15 cellular contexts compared by ENCODE assay signal in the genomic region with DNA sequence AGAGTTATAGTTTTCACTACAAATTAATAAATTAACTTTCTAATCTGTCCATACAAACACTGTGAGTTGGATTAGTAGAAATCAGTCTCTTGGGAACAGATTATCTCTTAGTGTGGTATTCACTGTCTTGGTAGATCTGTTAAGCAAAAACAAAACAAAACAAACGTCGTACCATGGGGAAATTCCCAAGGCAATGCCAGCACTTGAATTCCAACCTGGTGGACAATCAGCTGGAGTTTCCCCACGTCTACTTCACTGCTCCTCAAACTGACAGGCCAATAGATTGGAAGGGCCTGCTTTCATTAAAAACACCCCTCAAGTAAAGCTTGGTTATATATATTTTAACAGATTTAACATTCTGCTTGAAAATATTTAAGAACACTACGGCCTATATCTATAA. TPM values are rescaled to one million over a fixed set of nuclear protein-coding genes. Genes with fewer than 3 reads are reported as not detected.
A peak's percentile ranks its signal among the peaks of the same experiment; 100 is the strongest.
DNase-seq lines count a peak whose midpoint lies in the region; TF ChIP-seq lines count a peak whose summit lies in the region.
"Had no signal": no experiment of that assay in that cellular context is flagged by ENCODE, and none has a peak within 500 bp of the region (broad histone marks: within the 10 kb centered on the region; RNA-seq: fewer than 3 reads in every experiment).

No MANE protein-coding gene starts in this region.

- CTCF ChIA-PET in mammary epithelial cell (lab: Charles Lee; ENCODE audit: low non-redundant PET), result no interaction called here

- intact Hi-C loops in mammary epithelial cell (cut with micrococcal nuclease) (loop anchor here (5.0 kb wide), 1 partner anchor 185 kb away; no protein-coding TSS in a partner anchor), breast epithelium (cut with DNase I; ENCODE audit: low total_unique reads) (no loop called here)

- H3K9ac ChIP-seq in mammary epithelial cell (ENCODE audit: insufficient read depth, low read length), result no peak overlapping the region

- no peak for TF ChIP-seq POLR2A in breast epithelium (IDR thresholded peaks at IDR 0.05)

- 66% methylated on average over 4 of the region's 4 CpGs for WGBS in mammary epithelial cell (ENCODE audit: low coverage, missing lambda C conversion rate)

- no peaks in the 10 kb centered on the region for H3K9me3 ChIP-seq in mammary epithelial cell (replicated peaks; ENCODE audit: insufficient read depth, low read length)
- no peaks in the 10 kb centered on the region for H3K9me3 ChIP-seq in breast epithelium

- in situ Hi-C loops in mammary epithelial cell (cut with MboI; ENCODE audit: low sequenced_read_pairs in 2 of 2), result loop anchor here (25.0 kb wide), 2 partner anchors 360 to 385 kb away; no protein-coding TSS in a partner anchor

- no peaks in the 10 kb centered on the region for H4K20me1 ChIP-seq in mammary epithelial cell (ENCODE audit: insufficient read depth, low read length)

- H2AFZ ChIP-seq in mammary epithelial cell (ENCODE audit: low read depth, low read length), result no peak overlapping the region
- H2AFZ ChIP-seq: GM23338 had no signal

- no TSS peak for BruUV-seq in mammary epithelial cell (replicated peaks; lab: Mats Ljungman, UMichigan)

- H3K27ac ChIP-seq in mammary epithelial cell (ENCODE audit: insufficient read depth, low read depth, low read length) (no peak overlapping the region), breast epithelium (no peak overlapping the region)

- DNase-seq in mammary epithelial cell (peak; percentile 16), breast epithelium (ENCODE audit: low spot score in 2 of 2) (no peak), cardiac fibroblast (ENCODE audit: low read depth in 2 of 2) (peak; percentile 4 to 57), iris pigment epithelial cell (ENCODE audit: low read depth) (peak; percentile 64), NCI-H1417 (lab: John Stamatoyannopoulos, UW) (no peak), ecto neural progenitor cell (ENCODE audit: low spot score) (no peak), SIG-M5 treated with dmso at 0.1 percent for 504 hours (lab: John Stamatoyannopoulos, UW; ENCODE audit: unreplicated experiment) (no peak)
- DNase-seq in activated T-cell treated with anti-CD3 and anti-CD28 coated beads, Interleukin-2, amount 50 U/mL, for 48 hours, result no peak
- DNase-seq: C1 segment of cervical spinal cord, DMS 273 treated with DMSO at 0.1 percent for 48 hours, GF-D8, KG1, NCI-H1436, NCI-H2029 treated with DMSO at 0.1 percent for 48 hours had no signal

- H3K27me3 ChIP-seq in mammary epithelial cell (ENCODE audit: insufficient read depth, low read length) (no peaks in the 10 kb centered on the region), breast epithelium (no peaks in the 10 kb centered on the region)

- H3K4me1 ChIP-seq in mammary epithelial cell (ENCODE audit: insufficient read depth, low read length) (no peaks in the 10 kb centered on the region), breast epithelium (no peaks in the 10 kb centered on the region)

- no peak for TF ChIP-seq CTCF in mammary epithelial cell (conservative IDR thresholded peaks at IDR 0.05 in 1 of 2, IDR thresholded peaks at IDR 0.05 in 1 of 2; ENCODE audit: extremely low read depth in 1 of 2, insufficient read depth in 1 of 2, low read depth in 1 of 2, low read length in 2 of 2)
- no peak for TF ChIP-seq CTCF in breast epithelium (IDR thresholded peaks at IDR 0.05)
- TF ChIP-seq CTCF in cardiac fibroblast (IDR thresholded peaks at IDR 0.05; ENCODE audit: low read depth, low read length), result no peak

- dilution Hi-C loops in mammary epithelial cell (cut with HindIII; ENCODE audit: low sequenced_read_pairs), result no loop called here

- H3K4me2 ChIP-seq in mammary epithelial cell (ENCODE audit: insufficient read depth, low read depth, low read length), result no peak overlapping the region
- H3K4me2 ChIP-seq: GM23338 had no signal

- peaks cover 8% of the 10 kb centered on the region for H3K36me3 ChIP-seq in mammary epithelial cell (ENCODE audit: insufficient read depth, low read length)
- peaks cover 4% of the 10 kb centered on the region for H3K36me3 ChIP-seq in breast epithelium

- no peak overlapping the region for H3K4me3 ChIP-seq in mammary epithelial cell (replicated peaks in 1 of 3; ENCODE audit: insufficient read depth in 1 of 3, low read depth in 2 of 3, low read length in 3 of 3)
- no peak overlapping the region for H3K4me3 ChIP-seq in breast epithelium
- H3K4me3 ChIP-seq in cardiac fibroblast (replicated peaks in 1 of 2; ENCODE audit: low read depth in 2 of 2, low read length in 2 of 2), result no peak overlapping the region
- H3K4me3 ChIP-seq: GM23338 had no signal

- no peaks in the 10 kb centered on the region for H3K79me2 ChIP-seq in mammary epithelial cell (ENCODE audit: insufficient read depth, low read length)

RNA-seq across cellular contexts. Expression of a gene that starts 31.9 kb away (rescaled TPM):
- total RNA-seq in mammary epithelial cell, result 10 to 100 TPM; 26.1 to 34.0 TPM
- polyA plus RNA-seq in mammary epithelial cell, result 10.3 TPM
- polyA minus RNA-seq in mammary epithelial cell, result 26.4 TPM
- 10 to 100 TPM; 28.5 to 39.7 (median 36.1) TPM for total RNA-seq in breast epithelium

RNA-seq across cellular contexts. Expression of a gene that starts 32.0 kb away (rescaled TPM):
- total RNA-seq in mammary epithelial cell (10 to 100 TPM; 16.5 to 40.9 TPM), breast epithelium (10 to 100 TPM; 12.1 to 15.4 (median 13.6) TPM)
- 38.7 TPM for polyA plus RNA-seq in mammary epithelial cell
- polyA minus RNA-seq in mammary epithelial cell, result 78.0 TPM

Comparison
In these comparisons a context has a peak if more than half of its experiments do, and no peak if none do; other contexts are left out.
1. DNase-seq: peak in mammary epithelial cell (single experiment), cardiac fibroblast (2 of 2) and iris pigment epithelial cell (single experiment); none in breast epithelium (0 of 2), activated T-cell treated with anti-CD3 and anti-CD28 coated beads, Interleukin-2, amount 50 U/mL, for 48 hours (0 of 2), NCI-H1417 (0 of 3), ecto neural progenitor cell (single experiment) and SIG-M5 treated with dmso at 0.1 percent for 504 hours (single experiment).